In the genomic region with DNA sequence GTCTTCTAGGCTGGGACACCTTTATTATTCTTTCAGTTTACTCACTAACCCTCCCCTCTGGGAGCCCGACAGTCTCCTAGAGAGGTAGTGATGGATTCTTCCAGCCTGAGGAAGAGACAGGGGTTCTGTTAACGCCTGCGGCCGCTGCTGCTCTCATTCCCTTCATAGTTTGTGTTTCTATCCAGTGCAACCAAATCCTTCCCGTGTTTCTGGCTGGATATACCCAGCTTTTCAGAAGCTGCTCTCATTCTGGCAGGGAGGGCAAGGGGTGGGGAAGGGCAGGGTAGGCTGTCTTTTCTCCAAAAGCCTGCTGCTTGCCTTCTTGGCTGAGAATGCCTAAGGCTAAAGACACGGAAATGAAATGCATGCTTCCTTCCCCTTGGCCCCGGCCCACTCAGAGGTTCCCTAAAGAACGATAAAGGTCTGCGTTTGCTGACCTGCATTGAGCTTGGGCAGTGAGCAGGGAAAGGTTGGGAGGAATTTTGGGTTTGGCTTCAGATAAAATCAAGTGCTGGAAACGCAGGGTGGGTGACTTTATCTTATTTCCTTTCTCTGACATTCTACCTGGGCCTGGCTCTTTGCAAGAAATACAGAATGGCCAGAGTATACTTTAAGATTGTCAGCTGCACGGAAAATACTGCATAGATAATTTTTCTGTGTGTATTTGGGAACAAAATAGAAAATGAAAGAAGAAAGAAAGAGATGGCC, we compare ENCODE assay signal across 12 cellular contexts.
DNase-seq lines count a peak whose midpoint lies in the region; ATAC-seq and TF ChIP-seq lines count a peak whose summit lies in the region.
"Had no signal": no experiment of that assay in that cellular context is flagged by ENCODE, and none has a peak within 500 bp of the region (broad histone marks: within the 10 kb centered on the region; RNA-seq: fewer than 3 reads in every experiment).

No MANE protein-coding gene starts in this region.

- no TSS peak for BruUV-seq in mammary epithelial cell (replicated peaks; lab: Mats Ljungman, UMichigan)

- H3K4me1 Mint-ChIP-seq in HFFc6 (ENCODE audit: low read depth), result peaks cover 29% of the 10 kb centered on the region

- H3K4me2 ChIP-seq in mammary epithelial cell (ENCODE audit: insufficient read depth, low read depth, low read length) (peak overlapping the region; percentile 66), smooth muscle cell (peak overlapping the region; percentile 71)

- peak overlapping the region; percentile 85 for H3K4me3 Mint-ChIP-seq in HFFc6
- H3K4me3 Mint-ChIP-seq: activated T-helper 1 cell treated with anti-CD3 and anti-CD28 coated beads, Interleukin-12 subunit alpha, Interleukin-12 subunit beta, Interleukin-2, Interleukin-4 antibody, amounts not matched to agents 30 ng/mL and 10 ng/mL and 1 ng/mL, durations not matched to agents 14 hours and 24 hours and 36 hours; stimulated activated effector memory CD8-positive, alpha-beta T cell treated with anti-CD3 and anti-CD28 coated beads, Interleukin-12 subunit alpha, Interleukin-12 subunit beta, amount 100 ng/mL, for 72 hours had no signal

- H3K36me3 Mint-ChIP-seq in HFFc6 (ENCODE audit: low read depth), result peaks cover 27% of the 10 kb centered on the region

- TF ChIP-seq CTCF in HFFc6 (IDR thresholded peaks at IDR 0.05), result no peak
- no peak for TF ChIP-seq CTCF in mammary epithelial cell (conservative IDR thresholded peaks at IDR 0.05 in 1 of 2, IDR thresholded peaks at IDR 0.05 in 1 of 2; ENCODE audit: extremely low read depth in 1 of 2, insufficient read depth in 1 of 2, low read depth in 1 of 2, low read length in 2 of 2)
- TF ChIP-seq CTCF in smooth muscle cell (IDR thresholded peaks at IDR 0.05; ENCODE audit: borderline replicate concordance, insufficient read depth, poor library complexity, severe bottlenecking), result no peak

- H3K4me1 ChIP-seq in mammary epithelial cell (ENCODE audit: insufficient read depth, low read length) (peaks cover 15% of the 10 kb centered on the region), smooth muscle cell (ENCODE audit: low read depth) (peaks cover 7% of the 10 kb centered on the region)

- peak overlapping the region; percentile 66 for H2AFZ ChIP-seq in mammary epithelial cell (ENCODE audit: low read depth, low read length)
- H2AFZ ChIP-seq in smooth muscle cell (ENCODE audit: low read depth), result no peak overlapping the region

- no peaks in the 10 kb centered on the region for H3K27me3 ChIP-seq in mammary epithelial cell (ENCODE audit: insufficient read depth, low read length)
- no peaks in the 10 kb centered on the region for H3K27me3 ChIP-seq in smooth muscle cell (ENCODE audit: low read depth)
- H3K27me3 ChIP-seq: dorsolateral prefrontal cortex had no signal

- H3K4me3 ChIP-seq in mammary epithelial cell (replicated peaks in 1 of 3; ENCODE audit: insufficient read depth in 1 of 3, low read depth in 2 of 3, low read length in 3 of 3) (no peak overlapping the region), smooth muscle cell (no peak overlapping the region)
- H3K4me3 ChIP-seq: dorsolateral prefrontal cortex had no signal

- H3K27ac ChIP-seq in mammary epithelial cell (ENCODE audit: insufficient read depth, low read depth, low read length) (peak overlapping the region; percentile 73), smooth muscle cell (ENCODE audit: low read depth) (peak overlapping the region; percentile 89)
- H3K27ac ChIP-seq: dorsolateral prefrontal cortex had no signal

- H3K9ac ChIP-seq in mammary epithelial cell (ENCODE audit: insufficient read depth, low read length) (peak overlapping the region; percentile 35), smooth muscle cell (ENCODE audit: low read depth) (peak overlapping the region; percentile 75)

- CTCF ChIA-PET in mammary epithelial cell (lab: Charles Lee; ENCODE audit: low non-redundant PET), result interaction anchor here (0.7 kb wide), 1 partner anchor 43 kb away, joined by 5 read pairs; no protein-coding TSS in a partner anchor

- H3K79me2 ChIP-seq in mammary epithelial cell (ENCODE audit: insufficient read depth, low read length), result no peaks in the 10 kb centered on the region
- H3K79me2 ChIP-seq in smooth muscle cell (ENCODE audit: low read depth), result no peaks in the 10 kb centered on the region

- H3K9me3 Mint-ChIP-seq in HFFc6, result no peaks in the 10 kb centered on the region
- H3K9me3 Mint-ChIP-seq: activated T-helper 1 cell treated with anti-CD3 and anti-CD28 coated beads, Interleukin-12 subunit alpha, Interleukin-12 subunit beta, Interleukin-2, Interleukin-4 antibody, amounts not matched to agents 30 ng/mL and 10 ng/mL and 1 ng/mL, durations not matched to agents 14 hours and 24 hours and 36 hours; stimulated activated effector memory CD8-positive, alpha-beta T cell treated with anti-CD3 and anti-CD28 coated beads, Interleukin-12 subunit alpha, Interleukin-12 subunit beta, amount 100 ng/mL, for 72 hours had no signal

- H4K20me1 ChIP-seq in mammary epithelial cell (ENCODE audit: insufficient read depth, low read length) (no peaks in the 10 kb centered on the region), smooth muscle cell (ENCODE audit: low read depth) (no peaks in the 10 kb centered on the region)

- ATAC-seq in HG02678 (IDR thresholded peaks at IDR 0.05; ENCODE audit: unreplicated experiment), result no peak
- ATAC-seq in HG03342 (IDR thresholded peaks at IDR 0.05; ENCODE audit: unreplicated experiment), result no peak
- ATAC-seq: stimulated activated effector memory CD8-positive, alpha-beta T cell treated with anti-CD3 and anti-CD28 coated beads, Interleukin-12 subunit alpha, Interleukin-12 subunit beta, amount 100 ng/mL, for 72 hours had no signal

- H3K9me3 ChIP-seq in mammary epithelial cell (replicated peaks; ENCODE audit: insufficient read depth, low read length), result no peaks in the 10 kb centered on the region
- no peaks in the 10 kb centered on the region for H3K9me3 ChIP-seq in smooth muscle cell (replicated peaks; ENCODE audit: low read depth)

- dilution Hi-C loops in mammary epithelial cell (cut with HindIII; ENCODE audit: low sequenced_read_pairs), result no loop called here

- H3F3A ChIP-seq in smooth muscle cell (ENCODE audit: low read depth), result peaks cover 4% of the 10 kb centered on the region

- in situ Hi-C loops in mammary epithelial cell (cut with MboI; ENCODE audit: low sequenced_read_pairs in 2 of 2), result no loop called here

- H3K27me3 Mint-ChIP-seq in HFFc6 (ENCODE audit: insufficient read depth), result no peaks in the 10 kb centered on the region

- H3K36me3 ChIP-seq in mammary epithelial cell (ENCODE audit: insufficient read depth, low read length) (no peaks in the 10 kb centered on the region), smooth muscle cell (ENCODE audit: low read depth) (no peaks in the 10 kb centered on the region)

- peak overlapping the region; percentile 98 for H3K27ac Mint-ChIP-seq in HFFc6
- H3K27ac Mint-ChIP-seq: activated T-helper 1 cell treated with anti-CD3 and anti-CD28 coated beads, Interleukin-12 subunit alpha, Interleukin-12 subunit beta, Interleukin-2, Interleukin-4 antibody, amounts not matched to agents 30 ng/mL and 10 ng/mL and 1 ng/mL, durations not matched to agents 14 hours and 24 hours and 36 hours; stimulated activated effector memory CD8-positive, alpha-beta T cell treated with anti-CD3 and anti-CD28 coated beads, Interleukin-12 subunit alpha, Interleukin-12 subunit beta, amount 100 ng/mL, for 72 hours had no signal

- intact Hi-C loops in mammary epithelial cell (cut with micrococcal nuclease), result loop anchor here (10.0 kb wide), 1 partner anchor 165 kb away; no protein-coding TSS in a partner anchor

- 95% methylated on average over 8 of the region's 11 CpGs for WGBS in mammary epithelial cell (ENCODE audit: low coverage, missing lambda C conversion rate)
- WGBS in smooth muscle cell (ENCODE audit: low lambda C conversion rate), result 22% methylated on average over 11 of the region's 11 CpGs

- DNase-seq in HFFc6 (no peak), mammary epithelial cell (no peak), iPS-NIHi7 (ENCODE audit: extremely low spot score) (peak; percentile 65), smooth muscle cell (lab: John Stamatoyannopoulos, UW; ENCODE audit: unreplicated experiment) (no peak), activated gamma-delta T cell (lab: John Stamatoyannopoulos, UW) (no peak), H4 (ENCODE audit: low spot score) (no peak)
- DNase-seq: dorsolateral prefrontal cortex, NCI-H1417 had no signal
